ENCODE assay signal across 1 cellular context in genomic region chr1:117821382-117821755, GRCh38.
TF ChIP-seq lines count a peak whose summit lies in the region.

No MANE protein-coding gene starts in this region.

TF ChIP-seq in K562, 482 proteins besides CTCF, POLR2A, EP300 and RAD21 (continued from another document):
- TF ChIP-seq, protein P1, sequence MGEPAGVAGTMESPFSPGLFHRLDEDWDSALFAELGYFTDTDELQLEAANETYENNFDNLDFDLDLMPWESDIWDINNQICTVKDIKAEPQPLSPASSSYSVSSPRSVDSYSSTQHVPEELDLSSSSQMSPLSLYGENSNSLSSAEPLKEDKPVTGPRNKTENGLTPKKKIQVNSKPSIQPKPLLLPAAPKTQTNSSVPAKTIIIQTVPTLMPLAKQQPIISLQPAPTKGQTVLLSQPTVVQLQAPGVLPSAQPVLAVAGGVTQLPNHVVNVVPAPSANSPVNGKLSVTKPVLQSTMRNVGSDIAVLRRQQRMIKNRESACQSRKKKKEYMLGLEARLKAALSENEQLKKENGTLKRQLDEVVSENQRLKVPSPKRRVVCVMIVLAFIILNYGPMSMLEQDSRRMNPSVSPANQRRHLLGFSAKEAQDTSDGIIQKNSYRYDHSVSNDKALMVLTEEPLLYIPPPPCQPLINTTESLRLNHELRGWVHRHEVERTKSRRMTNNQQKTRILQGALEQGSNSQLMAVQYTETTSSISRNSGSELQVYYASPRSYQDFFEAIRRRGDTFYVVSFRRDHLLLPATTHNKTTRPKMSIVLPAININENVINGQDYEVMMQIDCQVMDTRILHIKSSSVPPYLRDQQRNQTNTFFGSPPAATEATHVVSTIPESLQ (CRISPR knock-in tag; IDR thresholded peaks at IDR 0.05) = no peak
- TF ChIP-seq NCOA1 (IDR thresholded peaks at IDR 0.05; ENCODE audit: low read depth) (no peak), L3MBTL2 (IDR thresholded peaks at IDR 0.05) (no peak), NRF1 (conservative IDR thresholded peaks at IDR 0.05 in 1 of 2, IDR thresholded peaks at IDR 0.05 in 1 of 2) (no peak), SMARCA4 (IDR thresholded peaks at IDR 0.05) (no peak)
- TF ChIP-seq, protein P2, sequence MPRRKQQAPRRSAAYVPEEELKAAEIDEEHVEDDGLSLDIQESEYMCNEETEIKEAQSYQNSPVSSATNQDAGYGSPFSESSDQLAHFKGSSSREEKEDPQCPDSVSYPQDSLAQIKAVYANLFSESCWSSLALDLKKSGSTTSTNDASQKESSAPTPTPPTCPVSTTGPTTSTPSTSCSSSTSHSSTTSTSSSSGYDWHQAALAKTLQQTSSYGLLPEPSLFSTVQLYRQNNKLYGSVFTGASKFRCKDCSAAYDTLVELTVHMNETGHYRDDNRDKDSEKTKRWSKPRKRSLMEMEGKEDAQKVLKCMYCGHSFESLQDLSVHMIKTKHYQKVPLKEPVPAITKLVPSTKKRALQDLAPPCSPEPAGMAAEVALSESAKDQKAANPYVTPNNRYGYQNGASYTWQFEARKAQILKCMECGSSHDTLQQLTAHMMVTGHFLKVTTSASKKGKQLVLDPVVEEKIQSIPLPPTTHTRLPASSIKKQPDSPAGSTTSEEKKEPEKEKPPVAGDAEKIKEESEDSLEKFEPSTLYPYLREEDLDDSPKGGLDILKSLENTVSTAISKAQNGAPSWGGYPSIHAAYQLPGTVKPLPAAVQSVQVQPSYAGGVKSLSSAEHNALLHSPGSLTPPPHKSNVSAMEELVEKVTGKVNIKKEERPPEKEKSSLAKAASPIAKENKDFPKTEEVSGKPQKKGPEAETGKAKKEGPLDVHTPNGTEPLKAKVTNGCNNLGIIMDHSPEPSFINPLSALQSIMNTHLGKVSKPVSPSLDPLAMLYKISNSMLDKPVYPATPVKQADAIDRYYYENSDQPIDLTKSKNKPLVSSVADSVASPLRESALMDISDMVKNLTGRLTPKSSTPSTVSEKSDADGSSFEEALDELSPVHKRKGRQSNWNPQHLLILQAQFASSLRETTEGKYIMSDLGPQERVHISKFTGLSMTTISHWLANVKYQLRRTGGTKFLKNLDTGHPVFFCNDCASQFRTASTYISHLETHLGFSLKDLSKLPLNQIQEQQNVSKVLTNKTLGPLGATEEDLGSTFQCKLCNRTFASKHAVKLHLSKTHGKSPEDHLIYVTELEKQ (CRISPR knock-in tag; IDR thresholded peaks at IDR 0.05) = no peak
- TF ChIP-seq, protein P3, sequence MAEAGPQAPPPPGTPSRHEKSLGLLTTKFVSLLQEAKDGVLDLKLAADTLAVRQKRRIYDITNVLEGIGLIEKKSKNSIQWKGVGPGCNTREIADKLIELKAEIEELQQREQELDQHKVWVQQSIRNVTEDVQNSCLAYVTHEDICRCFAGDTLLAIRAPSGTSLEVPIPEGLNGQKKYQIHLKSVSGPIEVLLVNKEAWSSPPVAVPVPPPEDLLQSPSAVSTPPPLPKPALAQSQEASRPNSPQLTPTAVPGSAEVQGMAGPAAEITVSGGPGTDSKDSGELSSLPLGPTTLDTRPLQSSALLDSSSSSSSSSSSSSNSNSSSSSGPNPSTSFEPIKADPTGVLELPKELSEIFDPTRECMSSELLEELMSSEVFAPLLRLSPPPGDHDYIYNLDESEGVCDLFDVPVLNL (CRISPR knock-in tag; IDR thresholded peaks at IDR 0.05; ENCODE audit: low read depth) = no peak
